In genomic region chr17:1961187-1961586, GRCh38 we compare ENCODE assay signal across 2 cellular contexts.
TF ChIP-seq lines count a peak whose summit lies in the region.

No MANE protein-coding gene starts in this region.

TF ChIP-seq in IMR-90, 13 proteins besides CTCF, POLR2A, EP300 and RAD21:
- TF ChIP-seq BHLHE40 (IDR thresholded peaks at IDR 0.05; ENCODE audit: low read depth, low read length) (no peak), MXI1 (IDR thresholded peaks at IDR 0.05; ENCODE audit: borderline replicate concordance, low read depth, low read length) (no peak), RCOR1 (IDR thresholded peaks at IDR 0.05; ENCODE audit: insufficient replicate concordance, low read length) (no peak), MAFK (IDR thresholded peaks at IDR 0.05; ENCODE audit: low read depth, low read length) (no peak), FOS (IDR thresholded peaks at IDR 0.05; ENCODE audit: low read depth, low read length) (no peak), SMC3 (IDR thresholded peaks at IDR 0.05; ENCODE audit: low read depth, low read length) (no peak), NFE2L2 (IDR thresholded peaks at IDR 0.05; ENCODE audit: low read depth, low read length) (no peak), CEBPB (IDR thresholded peaks at IDR 0.05; ENCODE audit: low read depth, low read length) (no peak), RFX5 (IDR thresholded peaks at IDR 0.05; ENCODE audit: low read depth, low read length) (no peak), USF2 (IDR thresholded peaks at IDR 0.05; ENCODE audit: low read depth, low read length) (no peak), CHD1 (IDR thresholded peaks at IDR 0.05; ENCODE audit: low read depth, low read length) (no peak), ELK1 (IDR thresholded peaks at IDR 0.05; ENCODE audit: borderline replicate concordance, low read depth, low read length) (no peak)

TF ChIP-seq in K562, 482 proteins besides CTCF, POLR2A, EP300 and RAD21 (continues in another document):
- TF ChIP-seq TFE3 (CRISPR knock-in tag; IDR thresholded peaks at IDR 0.05), result peak; percentile 94
- TF ChIP-seq RB1 (IDR thresholded peaks at IDR 0.05; ENCODE audit: low read depth), result no peak
- no peak for TF ChIP-seq NFE2 (IDR thresholded peaks at IDR 0.05; ENCODE audit: low read depth)
- TF ChIP-seq ZNF274 (IDR thresholded peaks at IDR 0.05; ENCODE audit: borderline replicate concordance, low read depth, low read length), result no peak
- no peak for TF ChIP-seq E2F5 (CRISPR knock-in tag; IDR thresholded peaks at IDR 0.05)
- no peak for TF ChIP-seq DMBX1 (CRISPR knock-in tag; IDR thresholded peaks at IDR 0.05; ENCODE audit: borderline replicate concordance)
- no peak for TF ChIP-seq ZNF224 (CRISPR knock-in tag; IDR thresholded peaks at IDR 0.05)
- no peak for TF ChIP-seq GATAD2B (IDR thresholded peaks at IDR 0.05; ENCODE audit: borderline replicate concordance)
- no peak for TF ChIP-seq SRSF9 (IDR thresholded peaks at IDR 0.05; ENCODE audit: borderline replicate concordance, low read depth, low read length)
- no peak for TF ChIP-seq EZH2 (IDR thresholded peaks at IDR 0.05; ENCODE audit: borderline replicate concordance, low read depth, low read length)
- TF ChIP-seq, protein P1, sequence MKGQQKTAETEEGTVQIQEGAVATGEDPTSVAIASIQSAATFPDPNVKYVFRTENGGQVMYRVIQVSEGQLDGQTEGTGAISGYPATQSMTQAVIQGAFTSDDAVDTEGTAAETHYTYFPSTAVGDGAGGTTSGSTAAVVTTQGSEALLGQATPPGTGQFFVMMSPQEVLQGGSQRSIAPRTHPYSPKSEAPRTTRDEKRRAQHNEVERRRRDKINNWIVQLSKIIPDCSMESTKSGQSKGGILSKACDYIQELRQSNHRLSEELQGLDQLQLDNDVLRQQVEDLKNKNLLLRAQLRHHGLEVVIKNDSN (CRISPR knock-in tag; IDR thresholded peaks at IDR 0.05), result peak; percentile 89
- TF ChIP-seq MCM3 (IDR thresholded peaks at IDR 0.05), result no peak
- peak; percentile 67 for TF ChIP-seq MGA (IDR thresholded peaks at IDR 0.05)
- TF ChIP-seq, protein P2, sequence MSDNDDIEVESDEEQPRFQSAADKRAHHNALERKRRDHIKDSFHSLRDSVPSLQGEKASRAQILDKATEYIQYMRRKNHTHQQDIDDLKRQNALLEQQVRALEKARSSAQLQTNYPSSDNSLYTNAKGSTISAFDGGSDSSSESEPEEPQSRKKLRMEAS (CRISPR knock-in tag; IDR thresholded peaks at IDR 0.05), result 0 out of 2 replicates have a peak, but pooled peaks have one; percentile 39
- no peak for TF ChIP-seq ATF1 (CRISPR knock-in tag; IDR thresholded peaks at IDR 0.05)
- TF ChIP-seq ATF1 (tag; IDR thresholded peaks at IDR 0.05), result no peak
- TF ChIP-seq BHLHE40 (IDR thresholded peaks at IDR 0.05; ENCODE audit: low read length), result peak; percentile 42; the same call in 1 of the 2 replicates
- no peak for TF ChIP-seq STAT5A (IDR thresholded peaks at IDR 0.05; ENCODE audit: borderline replicate concordance, low read length)
- TF ChIP-seq TOE1 (IDR thresholded peaks at IDR 0.05; ENCODE audit: borderline replicate concordance), result peak; percentile 87
- no peak for TF ChIP-seq TOE1 (CRISPR knock-in tag; IDR thresholded peaks at IDR 0.05; ENCODE audit: borderline replicate concordance, low read depth)
- peak in 1 of 2 experiments; percentile 44 for TF ChIP-seq E2F6 (IDR thresholded peaks at IDR 0.05; ENCODE audit: borderline replicate concordance in 1 of 2, extremely low read depth in 1 of 2, insufficient read depth in 1 of 2, insufficient read length in 1 of 2, low read depth in 1 of 2, low read length in 1 of 2, poor library complexity in 1 of 2, severe bottlenecking in 1 of 2)
- TF ChIP-seq PCBP1 (IDR thresholded peaks at IDR 0.05; ENCODE audit: low read depth, low read length, poor library complexity, severe bottlenecking), result no peak
- peak; percentile 45; the same call in 1 of the 2 replicates for TF ChIP-seq ZFX (CRISPR knock-in tag; IDR thresholded peaks at IDR 0.05)
- TF ChIP-seq LEF1 (IDR thresholded peaks at IDR 0.05), result no peak
- TF ChIP-seq, protein P3, sequence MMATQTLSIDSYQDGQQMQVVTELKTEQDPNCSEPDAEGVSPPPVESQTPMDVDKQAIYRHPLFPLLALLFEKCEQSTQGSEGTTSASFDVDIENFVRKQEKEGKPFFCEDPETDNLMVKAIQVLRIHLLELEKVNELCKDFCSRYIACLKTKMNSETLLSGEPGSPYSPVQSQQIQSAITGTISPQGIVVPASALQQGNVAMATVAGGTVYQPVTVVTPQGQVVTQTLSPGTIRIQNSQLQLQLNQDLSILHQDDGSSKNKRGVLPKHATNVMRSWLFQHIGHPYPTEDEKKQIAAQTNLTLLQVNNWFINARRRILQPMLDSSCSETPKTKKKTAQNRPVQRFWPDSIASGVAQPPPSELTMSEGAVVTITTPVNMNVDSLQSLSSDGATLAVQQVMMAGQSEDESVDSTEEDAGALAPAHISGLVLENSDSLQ (IDR thresholded peaks at IDR 0.05), result peak; percentile 75
- no peak for TF ChIP-seq SMARCA5 (IDR thresholded peaks at IDR 0.05)
- TF ChIP-seq USF2 (CRISPR knock-in tag; IDR thresholded peaks at IDR 0.05), result peak; percentile 81
- TF ChIP-seq THAP7 (CRISPR knock-in tag; IDR thresholded peaks at IDR 0.05), result no peak
